14 cellular contexts compared by ENCODE assay signal in genomic region chr10:103507235-103508191, GRCh38. TPM values are rescaled to one million over a fixed set of nuclear protein-coding genes. Genes with fewer than 3 reads are reported as not detected.
A peak's percentile ranks its signal among the peaks of the same experiment; 100 is the strongest.
DNase-seq lines count a peak whose midpoint lies in the region; TF ChIP-seq lines count a peak whose summit lies in the region.
"Had no signal": no experiment of that assay in that cellular context is flagged by ENCODE, and none has a peak within 500 bp of the region (broad histone marks: within the 10 kb centered on the region; RNA-seq: fewer than 3 reads in every experiment).

No MANE protein-coding gene starts in this region.

- H3K27ac ChIP-seq in vagina (no peak overlapping the region), RWPE1 (no peak overlapping the region)
- H3K27ac ChIP-seq: psoas muscle, upper lobe of left lung had no signal

- H3K4me1 ChIP-seq in vagina: peaks cover 8% of the 10 kb centered on the region
- H3K4me1 ChIP-seq: psoas muscle had no signal

- H3K9me3 ChIP-seq in vagina: no peaks in the 10 kb centered on the region
- H3K9me3 ChIP-seq: psoas muscle, upper lobe of left lung had no signal

- H3K4me3 ChIP-seq in vagina: no peak overlapping the region
- H3K4me3 ChIP-seq: psoas muscle, upper lobe of left lung had no signal

- no peak for TF ChIP-seq CTCF in vagina (IDR thresholded peaks at IDR 0.05)
- no peak for TF ChIP-seq CTCF in RWPE1 (conservative IDR thresholded peaks at IDR 0.05; ENCODE audit: low read depth)

- TF ChIP-seq POLR2A in vagina (IDR thresholded peaks at IDR 0.05): no peak

- DNase-seq in activated CD8-positive, alpha-beta memory T cell treated with anti-CD3 and anti-CD28 coated beads, Interleukin-2, amount 50 U/mL, for 48 hours: peak; percentile 49
- DNase-seq in activated CD8-positive, alpha-beta memory T cell treated with anti-CD3 and anti-CD28 coated beads, Interleukin-2, amount 50 U/mL, for 4 hours: no peak
- DNase-seq in NCI-H526 (lab: John Stamatoyannopoulos, UW) (peak; percentile 80 to 92), islet precursor cell (peak; percentile 93), vagina (ENCODE audit: extremely low spot score in 2 of 2) (peak; percentile 67 to 77), RWPE1 (ENCODE audit: low spot score) (no peak), A172 (ENCODE audit: low spot score) (no peak), cardiac septum (ENCODE audit: low spot score) (no peak)
- DNase-seq: ACHN; activated CD4-positive, CD25-positive, alpha-beta regulatory T cell; psoas muscle; upper lobe of left lung had no signal

- intact Hi-C loops in vagina (cut with DNase I): no loop called here
- intact Hi-C loops in cardiac septum (cut with DNase I): no loop called here

- no peaks in the 10 kb centered on the region for H3K27me3 ChIP-seq in vagina

- POLR2A ChIA-PET in RWPE1 (lab: Yijun Ruan, JAX; ENCODE audit: low non-redundant PET): no interaction called here

- H3K36me3 ChIP-seq in vagina: no peaks in the 10 kb centered on the region
- H3K36me3 ChIP-seq: upper lobe of left lung had no signal

- CTCF ChIA-PET in RWPE1 (lab: Yijun Ruan, JAX): interaction anchor here (0.6 to 1.2 kb wide), 2 partner anchors 12 to 114 kb away, joined by 3 to 9 read pairs; no protein-coding TSS in a partner anchor

RNA-seq across cellular contexts. Expression of gene NEURL1, which starts 14.0 kb away (rescaled TPM):
- 4.2 TPM for total RNA-seq in vagina
- 0.17 TPM in 1 of 2 replicates, not detected in the other for total RNA-seq in A172 (2014; rRNA removed; shearing (Covaris generic))
- total RNA-seq in cardiac septum: 0.54 TPM

RNA-seq across cellular contexts. Expression of gene CALHM3, which starts 28.5 kb away (rescaled TPM):
- total RNA-seq in vagina (not detected), cardiac septum (not detected)
- 4.7 and 4.8 TPM in 2 replicates for total RNA-seq in A172 (2014; rRNA removed; shearing (Covaris generic))
- total RNA-seq: activated T-helper 1 cell treated with anti-CD3 and anti-CD28 coated beads, Interleukin-12 subunit alpha, Interleukin-12 subunit beta, Interleukin-2, Interleukin-4 antibody, amounts not matched to agents 30 ng/mL and 10 ng/mL and 1 ng/mL, durations not matched to agents 14 hours and 24 hours and 36 hours; psoas muscle had no signal

RNA-seq across cellular contexts. Expression of gene CALHM1, which starts 48.8 kb away (rescaled TPM):
- total RNA-seq in vagina (not detected), cardiac septum (not detected)
- total RNA-seq in A172 (2014; rRNA removed; shearing (Covaris generic)): not detected in 2 replicates
- total RNA-seq: activated T-helper 1 cell treated with anti-CD3 and anti-CD28 coated beads, Interleukin-12 subunit alpha, Interleukin-12 subunit beta, Interleukin-2, Interleukin-4 antibody, amounts not matched to agents 30 ng/mL and 10 ng/mL and 1 ng/mL, durations not matched to agents 14 hours and 24 hours and 36 hours; liver; psoas muscle; upper lobe of left lung had no signal

RNA-seq across cellular contexts. Expression of gene CALHM2, which starts 55.3 kb away (rescaled TPM):
- total RNA-seq in vagina: 94.3 TPM
- 24.5 and 26.0 TPM in 2 replicates for total RNA-seq in A172 (2014; rRNA removed; shearing (Covaris generic))
- 12.7 TPM for total RNA-seq in cardiac septum

Comparison
In these comparisons a context has a peak if more than half of its experiments do, and no peak if none do; other contexts are left out.
1. DNase-seq: peak in activated CD8-positive, alpha-beta memory T cell treated with anti-CD3 and anti-CD28 coated beads, Interleukin-2, amount 50 U/mL, for 48 hours (single experiment), NCI-H526 (2 of 2), islet precursor cell (single experiment) and vagina (2 of 2); none in activated CD8-positive, alpha-beta memory T cell treated with anti-CD3 and anti-CD28 coated beads, Interleukin-2, amount 50 U/mL, for 4 hours (single experiment), RWPE1 (single experiment), A172 (single experiment) and cardiac septum (single experiment).